23 cellular contexts compared by ENCODE assay signal in the genomic region with DNA sequence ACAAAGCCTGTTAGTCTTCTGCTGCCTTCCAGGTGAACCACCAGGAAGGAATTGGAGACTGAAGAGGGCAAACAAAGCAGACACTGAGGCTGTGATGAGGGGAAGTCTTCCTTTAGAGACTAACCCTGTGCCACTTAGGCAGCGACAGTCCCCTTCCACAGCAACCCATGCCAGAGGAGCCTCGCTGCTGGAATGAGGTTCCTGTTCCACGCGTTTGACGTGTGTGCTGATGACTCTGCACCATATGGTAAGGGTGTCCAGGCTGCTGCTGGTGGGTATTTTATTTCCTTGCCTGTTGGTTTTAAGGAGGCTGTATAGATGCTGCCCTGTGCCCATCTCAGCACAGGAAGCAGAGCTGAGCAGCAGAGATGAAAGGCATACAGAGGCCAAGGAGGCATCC.
"Had no signal": no experiment of that assay in that cellular context is flagged by ENCODE, and none has a peak within 500 bp of the region (broad histone marks: within the 10 kb centered on the region; RNA-seq: fewer than 3 reads in every experiment).

No MANE protein-coding gene starts in this region.

- H3K36me3 Mint-ChIP-seq: stimulated activated naive B cell treated with anti-CD40 and anti-IgM and Interleukin-4, amounts not matched to agents 10 μg/mL and 1 μg/mL and 100 μg/mL, for 72 hours had no signal

- H3K27ac Mint-ChIP-seq: dendritic cell treated with granulocyte-macrophage colony-stimulating factor and Interleukin-4, amounts not matched to agents 40 ng/mL and 50 ng/mL, for 4 days; effector memory CD8-positive, alpha-beta T cell; nephron; progenitor cell of endocrine pancreas; stimulated activated naive B cell treated with anti-CD40 and anti-IgM and Interleukin-4, amounts not matched to agents 10 μg/mL and 1 μg/mL and 100 μg/mL, for 72 hours; stimulated activated naive CD8-positive, alpha-beta T cell treated with anti-CD3 and anti-CD28 coated beads, Interleukin-15, amount 100 ng/mL, for 72 hours; type B pancreatic cell had no signal

- H3K4me3 ChIP-seq: esophagus muscularis mucosa, gastrocnemius medialis, heart right ventricle, mucosa of descending colon, pancreas, right lobe of liver, spleen had no signal

- H3K36me3 ChIP-seq: gastrocnemius medialis, pancreas, right lobe of liver, spleen had no signal

- ATAC-seq: effector memory CD8-positive, alpha-beta T cell; gastrocnemius medialis; heart right ventricle; mucosa of descending colon; pancreas; right lobe of liver; stimulated activated naive B cell treated with anti-CD40 and anti-IgM and Interleukin-4, amounts not matched to agents 10 μg/mL and 1 μg/mL and 100 μg/mL, for 72 hours; stimulated activated naive CD8-positive, alpha-beta T cell treated with anti-CD3 and anti-CD28 coated beads, Interleukin-15, amount 100 ng/mL, for 72 hours had no signal

- DNase-seq: cerebellar nuclear complex; effector memory CD8-positive, alpha-beta T cell; gastrocnemius medialis; heart right ventricle; hypothalamus; kidney glomerular epithelial cell; mammary epithelial cell; mucosa of descending colon; occipital lobe; pancreas; right lobe of liver; spleen; stimulated activated CD4-positive, alpha-beta T cell treated with anti-CD3 and anti-CD28 coated beads, Interleukin-2, amount 100 ng/mL, for 24 hours; stimulated activated CD4-positive, alpha-beta T cell treated with anti-CD3 and anti-CD28 coated beads, Interleukin-4, amount 100 ng/mL, for 4 hours; stimulated activated naive B cell treated with anti-CD40 and anti-IgM and Interleukin-4, amounts not matched to agents 10 μg/mL and 1 μg/mL and 100 μg/mL, for 72 hours; stimulated activated naive CD8-positive, alpha-beta T cell treated with anti-CD3 and anti-CD28 coated beads, Interleukin-15, amount 100 ng/mL, for 72 hours; substantia nigra had no signal

- H3K9me3 ChIP-seq: esophagus muscularis mucosa, gastrocnemius medialis, heart right ventricle, mucosa of descending colon, pancreas, right lobe of liver, spleen had no signal

- H3K4me1 ChIP-seq: gastrocnemius medialis, pancreas, right lobe of liver had no signal

- H3K4me1 Mint-ChIP-seq: nephron; stimulated activated naive B cell treated with anti-CD40 and anti-IgM and Interleukin-4, amounts not matched to agents 10 μg/mL and 1 μg/mL and 100 μg/mL, for 72 hours; stimulated activated naive CD8-positive, alpha-beta T cell treated with anti-CD3 and anti-CD28 coated beads, Interleukin-15, amount 100 ng/mL, for 72 hours had no signal

- H3K4me3 Mint-ChIP-seq: dendritic cell treated with granulocyte-macrophage colony-stimulating factor and Interleukin-4, amounts not matched to agents 40 ng/mL and 50 ng/mL, for 4 days; effector memory CD8-positive, alpha-beta T cell; nephron; stimulated activated naive B cell treated with anti-CD40 and anti-IgM and Interleukin-4, amounts not matched to agents 10 μg/mL and 1 μg/mL and 100 μg/mL, for 72 hours; stimulated activated naive CD8-positive, alpha-beta T cell treated with anti-CD3 and anti-CD28 coated beads, Interleukin-15, amount 100 ng/mL, for 72 hours; type B pancreatic cell had no signal

- H3K27ac ChIP-seq: epithelial cell of prostate, gastrocnemius medialis, pancreas, right lobe of liver had no signal

- H3K27me3 ChIP-seq: esophagus muscularis mucosa, gastrocnemius medialis, heart right ventricle, pancreas, right lobe of liver, spleen had no signal
